In genomic region chr1:51661081-51661518, GRCh38 we compare ENCODE assay signal across 9 cellular contexts. TPM values are rescaled to one million over a fixed set of nuclear protein-coding genes. Genes with fewer than 3 reads are reported as not detected.
A peak's percentile ranks its signal among the peaks of the same experiment; 100 is the strongest.
DNase-seq lines count a peak whose midpoint lies in the region; ATAC-seq and TF ChIP-seq lines count a peak whose summit lies in the region.
"Had no signal": no experiment of that assay in that cellular context is flagged by ENCODE, and none has a peak within 500 bp of the region (broad histone marks: within the 10 kb centered on the region; RNA-seq: fewer than 3 reads in every experiment).

No MANE protein-coding gene starts in this region.

- POLR2A ChIA-PET in Caco-2 (lab: Charles Lee): no interaction called here

- H3K36me3 ChIP-seq in Caco-2 (ENCODE audit: control insufficient read depth, insufficient read depth, low read length): no peaks in the 10 kb centered on the region
- H3K36me3 ChIP-seq in RWPE2 (ENCODE audit: low read depth): no peaks in the 10 kb centered on the region
- peaks cover 2 to 4% of the 10 kb centered on the region in 2 experiments for H3K36me3 ChIP-seq in trophoblast cell (ENCODE audit: control insufficient read depth in 1 of 2, insufficient read depth in 2 of 2, low read length in 2 of 2)
- H3K36me3 ChIP-seq: right lobe of liver had no signal

- CTCF ChIA-PET in Caco-2 (lab: Charles Lee): no interaction called here

- no peak overlapping the region for H2AFZ ChIP-seq in trophoblast cell (ENCODE audit: insufficient read depth, low read length, poor library complexity)

- no peaks in the 10 kb centered on the region for H3K27me3 Mint-ChIP-seq in Caco-2 (ENCODE audit: insufficient read depth, unreplicated experiment)

- H3K4ac ChIP-seq in trophoblast cell (ENCODE audit: low read depth, low read length): no peak overlapping the region

- H3K23ac ChIP-seq in trophoblast cell (ENCODE audit: low read length): no peak overlapping the region

- H3K4me1 ChIP-seq in Caco-2 (peaks cover 19% of the 10 kb centered on the region), RWPE2 (ENCODE audit: insufficient read depth, poor library complexity, severe bottlenecking) (peaks cover 21% of the 10 kb centered on the region), trophoblast cell (ENCODE audit: control insufficient read depth in 1 of 2, insufficient read depth in 2 of 2, low read length in 2 of 2) (peaks cover 8 to 9% of the 10 kb centered on the region in 2 experiments)

- no peaks in the 10 kb centered on the region for H3K36me3 Mint-ChIP-seq in Caco-2 (ENCODE audit: insufficient read depth, unreplicated experiment)

- H2BK120ac ChIP-seq in trophoblast cell (ENCODE audit: insufficient read depth, low read length, poor library complexity): no peak overlapping the region

- no peaks in the 10 kb centered on the region for H3K9me3 Mint-ChIP-seq in Caco-2 (ENCODE audit: unreplicated experiment)

- no peak overlapping the region for H3K18ac ChIP-seq in trophoblast cell (ENCODE audit: low read length)

- no TSS peak for BruUV-seq in Caco-2 (replicated peaks; lab: Mats Ljungman, UMichigan)

- no peak overlapping the region for H4K91ac ChIP-seq in trophoblast cell (ENCODE audit: low read depth, low read length)

- WGBS in trophoblast cell (ENCODE audit: extremely low coverage, insufficient coverage, insufficient read length): no CpG with 5 or more reads among the region's 3 CpGs

- no peak overlapping the region for H3K14ac ChIP-seq in trophoblast cell (ENCODE audit: low read length)

- H3K4me3 ChIP-seq in Caco-2 (ENCODE audit: low read depth, low read length): no peak overlapping the region
- H3K4me3 ChIP-seq in RWPE2 (ENCODE audit: severe bottlenecking): no peak overlapping the region
- no peak overlapping the region for H3K4me3 ChIP-seq in fibroblast of pulmonary artery (replicated peaks; ENCODE audit: low read depth, low read length)
- no peak overlapping the region for H3K4me3 ChIP-seq in trophoblast cell (ENCODE audit: low read depth, low read length)
- H3K4me3 ChIP-seq: right lobe of liver had no signal

- peaks cover 16% of the 10 kb centered on the region for H3K79me1 ChIP-seq in trophoblast cell (ENCODE audit: low read length)

- H3K27ac Mint-ChIP-seq in Caco-2 (ENCODE audit: unreplicated experiment): peak overlapping the region; percentile 29

- intact Hi-C loops in Caco-2 (cut with micrococcal nuclease; ENCODE audit: unreplicated experiment): no loop called here

- H4K12ac ChIP-seq in trophoblast cell (ENCODE audit: low read depth, low read length): no peak overlapping the region

- TF ChIP-seq CTCF in Caco-2 (IDR thresholded peaks at IDR 0.05; ENCODE audit: insufficient read depth in 1 of 2, low read depth in 1 of 2, low read length in 1 of 2, severe bottlenecking in 1 of 2, unreplicated experiment in 1 of 2): no peak
- no peak for TF ChIP-seq CTCF in RWPE2 (IDR thresholded peaks at IDR 0.05; ENCODE audit: poor library complexity, severe bottlenecking)
- no peak for TF ChIP-seq CTCF in fibroblast of pulmonary artery (IDR thresholded peaks at IDR 0.05; ENCODE audit: low read length, missing control alignments)

- DNase-seq in Caco-2: peak in 1 of 2 experiments; percentile 5
- no peak for DNase-seq in RWPE2 (ENCODE audit: low spot score)
- DNase-seq in fibroblast of pulmonary artery (ENCODE audit: low read depth): peak; percentile 96
- DNase-seq in trophoblast cell: peak; percentile 10 to 71
- no peak for DNase-seq in NCI-H526 treated with DMSO at 0.1 percent for 48 hours (lab: John Stamatoyannopoulos, UW)
- no peak for DNase-seq in stimulated activated CD4-positive, alpha-beta T cell treated with anti-CD3 and anti-CD28 coated beads, Interleukin-4, amount 100 ng/mL, for 4 hours
- no peak for DNase-seq in SKM-1 treated with dmso at 0.1 percent for 144 hours (lab: John Stamatoyannopoulos, UW; ENCODE audit: unreplicated experiment)
- no peak for DNase-seq in AML-193 (lab: John Stamatoyannopoulos, UW)
- DNase-seq: right lobe of liver had no signal

- H2BK12ac ChIP-seq in trophoblast cell (ENCODE audit: low read length): no peak overlapping the region

- H3K9me3 ChIP-seq in Caco-2: no peaks in the 10 kb centered on the region
- no peaks in the 10 kb centered on the region for H3K9me3 ChIP-seq in RWPE2 (ENCODE audit: severe bottlenecking)
- H3K9me3 ChIP-seq in trophoblast cell (ENCODE audit: insufficient read depth, low read depth, low read length): no peaks in the 10 kb centered on the region
- H3K9me3 ChIP-seq: right lobe of liver had no signal

- no peak overlapping the region for H3K9ac ChIP-seq in trophoblast cell (ENCODE audit: low read length)

- H3K27ac ChIP-seq in RWPE2 (ENCODE audit: poor library complexity, severe bottlenecking) (peak overlapping the region; percentile 86), trophoblast cell (ENCODE audit: low read depth, low read length) (peak overlapping the region; percentile 91)
- H3K27ac ChIP-seq: right lobe of liver had no signal

- H3K4me2 ChIP-seq in trophoblast cell (ENCODE audit: low read length): no peak overlapping the region

- H3K4me1 Mint-ChIP-seq in Caco-2 (ENCODE audit: low read depth, unreplicated experiment): peaks cover 27% of the 10 kb centered on the region

- H2AK5ac ChIP-seq in trophoblast cell (ENCODE audit: low read length): no peak overlapping the region

- H2BK5ac ChIP-seq in trophoblast cell (ENCODE audit: low read depth, low read length, poor library complexity): peak overlapping the region; percentile 36

- peaks cover 6% of the 10 kb centered on the region for H3K79me2 ChIP-seq in trophoblast cell (ENCODE audit: control insufficient read depth, insufficient read depth, low read length, poor library complexity)

- H3K4me3 Mint-ChIP-seq in Caco-2 (ENCODE audit: unreplicated experiment): peak overlapping the region; percentile 30

- no peaks in the 10 kb centered on the region for H3K27me3 ChIP-seq in Caco-2 (replicated peaks; ENCODE audit: control insufficient read depth, insufficient read depth, low read length)
- H3K27me3 ChIP-seq in RWPE2 (ENCODE audit: insufficient read depth, poor library complexity, severe bottlenecking): no peaks in the 10 kb centered on the region
- no peaks in the 10 kb centered on the region for H3K27me3 ChIP-seq in trophoblast cell (ENCODE audit: insufficient read depth, low read length)
- H3K27me3 ChIP-seq: right lobe of liver had no signal

- no peak overlapping the region for H4K8ac ChIP-seq in trophoblast cell (ENCODE audit: low read depth, low read length)

- ATAC-seq in RWPE2 (ENCODE audit: low read depth): peak; percentile 99

RNA-seq across cellular contexts. Expression of gene OSBPL9, which starts 44.2 kb away (rescaled TPM):
- total RNA-seq in Caco-2 (2022): 58.7 and 61.9 TPM in 2 replicates
- polyA plus RNA-seq in trophoblast cell (2013): 187 and 189 TPM in 2 replicates

Comparison
In these comparisons a context has a peak if more than half of its experiments do, and no peak if none do; other contexts are left out.
1. DNase-seq: peak in fibroblast of pulmonary artery (single experiment) and trophoblast cell (2 of 2); none in RWPE2 (single experiment), NCI-H526 treated with DMSO at 0.1 percent for 48 hours (single experiment), stimulated activated CD4-positive, alpha-beta T cell treated with anti-CD3 and anti-CD28 coated beads, Interleukin-4, amount 100 ng/mL, for 4 hours (0 of 2), SKM-1 treated with dmso at 0.1 percent for 144 hours (single experiment) and AML-193 (0 of 2).